10 cellular contexts compared by ENCODE assay signal in genomic region chr9:2271426-2271825, GRCh38.
DNase-seq lines count a peak whose midpoint lies in the region; ATAC-seq and TF ChIP-seq lines count a peak whose summit lies in the region.
"Had no signal": no experiment of that assay in that cellular context is flagged by ENCODE, and none has a peak within 500 bp of the region (broad histone marks: within the 10 kb centered on the region; RNA-seq: fewer than 3 reads in every experiment).

No MANE protein-coding gene starts in this region.

- H3K4me1 Mint-ChIP-seq in CD14-positive monocyte = peaks cover 16% of the 10 kb centered on the region
- H3K4me1 Mint-ChIP-seq in activated B cell treated with CpG ODN at 0.5 μM for 24 hours = peaks cover 7% of the 10 kb centered on the region

- POLR2A ChIA-PET in activated B cell treated with CpG ODN at 0.5 μM for 24 hours (lab: Charles Lee) = no interaction called here

- H3K4me3 Mint-ChIP-seq in CD14-positive monocyte = peak overlapping the region in 1 of 2 donors; percentile 62
- H3K4me3 Mint-ChIP-seq in activated B cell treated with CpG ODN at 0.5 μM for 24 hours = no peak overlapping the region
- H3K4me3 Mint-ChIP-seq: activated naive CD8-positive, alpha-beta T cell treated with anti-CD3 and anti-CD28 coated beads, Interleukin-2, amount 10 ng/mL, durations not matched to agents 7 days and 5 days; neural crest cell had no signal

- DNase-seq in CD14-positive monocyte (ENCODE audit: low spot score) (peak; percentile 66), activated B cell treated with CpG ODN at 0.5 μM for 24 hours (no peak), pulmonary artery endothelial cell (ENCODE audit: low read depth, low spot score) (peak; percentile 24), superior temporal gyrus (ENCODE audit: extremely low spot score) (no peak), NCI-H128 (lab: John Stamatoyannopoulos, UW; ENCODE audit: unreplicated experiment) (no peak)
- DNase-seq in effector CD4-positive, alpha-beta T cell = no peak
- DNase-seq: activated naive CD8-positive, alpha-beta T cell treated with anti-CD3 and anti-CD28 coated beads, Interleukin-2, amount 10 ng/mL, durations not matched to agents 7 days and 5 days had no signal

- H3K27me3 Mint-ChIP-seq in CD14-positive monocyte (ENCODE audit: low read depth in 3 of 3) (peaks cover 0 to 4% (median 2%) of the 10 kb centered on the region in 3 donors), activated B cell treated with CpG ODN at 0.5 μM for 24 hours (peaks cover 6% of the 10 kb centered on the region)

- TF ChIP-seq CTCF in CD14-positive monocyte (IDR thresholded peaks at IDR 0.05) (no peak), activated B cell treated with CpG ODN at 0.5 μM for 24 hours (IDR thresholded peaks at IDR 0.05) (no peak)

- no peaks in the 10 kb centered on the region for H3K36me3 Mint-ChIP-seq in CD14-positive monocyte
- H3K36me3 Mint-ChIP-seq in activated B cell treated with CpG ODN at 0.5 μM for 24 hours (ENCODE audit: low read depth) = no peaks in the 10 kb centered on the region
- H3K36me3 Mint-ChIP-seq: activated naive CD8-positive, alpha-beta T cell treated with anti-CD3 and anti-CD28 coated beads, Interleukin-2, amount 10 ng/mL, durations not matched to agents 7 days and 5 days had no signal

- H3K27ac Mint-ChIP-seq in CD14-positive monocyte = peak overlapping the region; percentile 19 to 83 (median 63)
- H3K27ac Mint-ChIP-seq in activated B cell treated with CpG ODN at 0.5 μM for 24 hours = no peak overlapping the region
- H3K27ac Mint-ChIP-seq: activated naive CD8-positive, alpha-beta T cell treated with anti-CD3 and anti-CD28 coated beads, Interleukin-2, amount 10 ng/mL, durations not matched to agents 7 days and 5 days had no signal

- H3K9me3 Mint-ChIP-seq in CD14-positive monocyte = peaks cover 0 to 2% (median 0%) of the 10 kb centered on the region in 7 donors
- no peaks in the 10 kb centered on the region for H3K9me3 Mint-ChIP-seq in activated B cell treated with CpG ODN at 0.5 μM for 24 hours
- H3K9me3 Mint-ChIP-seq: activated naive CD8-positive, alpha-beta T cell treated with anti-CD3 and anti-CD28 coated beads, Interleukin-2, amount 10 ng/mL, durations not matched to agents 7 days and 5 days had no signal

- peak; percentile 75 for ATAC-seq in GM19043 (IDR thresholded peaks at IDR 0.05; ENCODE audit: low read depth, unreplicated experiment)
- peak; percentile 54 for ATAC-seq in HG03439 (IDR thresholded peaks at IDR 0.05; ENCODE audit: unreplicated experiment)
- peak; percentile 82 for ATAC-seq in activated B cell treated with CpG ODN at 0.5 μM for 24 hours (ENCODE audit: low read depth)

- CTCF ChIA-PET in activated B cell treated with CpG ODN at 0.5 μM for 24 hours (lab: Charles Lee) = no interaction called here

- intact Hi-C loops in CD14-positive monocyte (cut with micrococcal nuclease) = no loop called here
- intact Hi-C loops in activated B cell treated with CpG ODN at 0.5 μM for 24 hours (cut with micrococcal nuclease) = no loop called here

Comparison
In these comparisons a context has a peak if more than half of its experiments do, and no peak if none do; other contexts are left out.
1. DNase-seq: peak in CD14-positive monocyte (single experiment) and pulmonary artery endothelial cell (single experiment); none in activated B cell treated with CpG ODN at 0.5 μM for 24 hours (single experiment), superior temporal gyrus (single experiment), effector CD4-positive, alpha-beta T cell (single experiment) and NCI-H128 (single experiment).
2. Peak in every context shown above with its lines, with median percentiles within 50 percentile points of each other: ATAC-seq.